In the genomic region with DNA sequence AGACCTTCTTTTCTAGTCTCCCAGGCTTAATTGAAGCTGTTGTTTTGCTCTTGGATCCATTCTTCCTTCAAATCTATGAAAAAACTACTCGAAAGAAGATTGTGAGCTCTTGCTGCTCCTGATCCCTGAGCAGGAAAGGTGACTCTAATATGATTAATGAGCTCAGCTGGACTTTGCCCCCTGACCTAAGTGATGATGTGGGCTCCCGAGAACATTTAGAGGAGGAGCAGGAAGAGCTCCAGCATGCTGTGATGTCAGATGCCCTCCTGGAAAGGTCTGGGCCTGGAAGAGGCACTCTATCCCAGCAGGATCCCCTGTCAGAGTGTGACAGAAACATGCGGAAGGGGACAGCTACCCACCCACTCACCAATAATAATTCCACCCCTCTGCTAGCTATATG, we compare ENCODE assay signal across 13 cellular contexts.
DNase-seq lines count a peak whose midpoint lies in the region; ATAC-seq, FAIRE-seq and TF ChIP-seq lines count a peak whose summit lies in the region.
"Had no signal": no experiment of that assay in that cellular context is flagged by ENCODE, and none has a peak within 500 bp of the region (broad histone marks: within the 10 kb centered on the region; RNA-seq: fewer than 3 reads in every experiment).

No MANE protein-coding gene starts in this region.

- no peaks in the 10 kb centered on the region for H3K9me3 ChIP-seq in GM12878 (replicated peaks; ENCODE audit: control insufficient read depth, insufficient read depth, low read length)
- H3K9me3 ChIP-seq: left lung had no signal

- H2AFZ ChIP-seq in GM12878 (ENCODE audit: control insufficient read depth, low read depth, low read length), result no peak overlapping the region

- no peaks in the 10 kb centered on the region for H3K27me3 ChIP-seq in GM12878 (replicated peaks in 1 of 2; ENCODE audit: control insufficient read depth in 2 of 2, insufficient read depth in 2 of 2, low read length in 1 of 2)
- H3K27me3 ChIP-seq: left lung had no signal

- no peak for TF ChIP-seq CTCF in GM12878 (IDR thresholded peaks at IDR 0.05 in 2 of 3, conservative IDR thresholded peaks at IDR 0.05 in 1 of 3; ENCODE audit: control insufficient read depth in 2 of 3, extremely low read depth in 1 of 3, insufficient read depth in 1 of 3, low read depth in 3 of 3, low read length in 3 of 3)
- TF ChIP-seq CTCF in glutamatergic neuron (IDR thresholded peaks at IDR 0.05; ENCODE audit: partially characterized antibody, unreplicated experiment), result no peak

- no peaks in the 10 kb centered on the region for H3K9me3 Mint-ChIP-seq in stimulated activated effector memory CD8-positive, alpha-beta T cell treated with anti-CD3 and anti-CD28 coated beads, Interleukin-12 subunit alpha, Interleukin-12 subunit beta, amount 100 ng/mL, for 72 hours
- H3K9me3 Mint-ChIP-seq in glutamatergic neuron (ENCODE audit: unreplicated experiment), result no peaks in the 10 kb centered on the region
- H3K9me3 Mint-ChIP-seq: HFFc6 had no signal

- H3K79me2 ChIP-seq in GM12878 (ENCODE audit: control insufficient read depth, insufficient read depth, low read length), result no peaks in the 10 kb centered on the region

- no peak overlapping the region for H3K9ac ChIP-seq in GM12878 (ENCODE audit: control insufficient read depth, insufficient read depth, low read length)

- no peak for TF ChIP-seq EP300 in GM12878 (IDR thresholded peaks at IDR 0.05; ENCODE audit: borderline replicate concordance in 1 of 2, control insufficient read depth in 1 of 2, low read depth in 2 of 2, low read length in 2 of 2)

- no peak overlapping the region for H3K4me3 ChIP-seq in GM12878
- H3K4me3 ChIP-seq: left lung had no signal

- H3K36me3 ChIP-seq in GM12878 (ENCODE audit: control insufficient read depth in 2 of 2, insufficient read depth in 2 of 2, low read length in 1 of 2), result no peaks in the 10 kb centered on the region
- H3K36me3 ChIP-seq: left lung had no signal

- BruUV-seq in GM12878 (replicated peaks; lab: Mats Ljungman, UMichigan), result no TSS peak

- H3K4me1 ChIP-seq in GM12878 (ENCODE audit: control insufficient read depth, insufficient read depth, low read length), result peaks cover 10% of the 10 kb centered on the region

- H3K27ac ChIP-seq in GM12878 (ENCODE audit: control insufficient read depth, insufficient read depth), result no peak overlapping the region

- TF ChIP-seq POLR2A in GM12878 (IDR thresholded peaks at IDR 0.05; ENCODE audit: low read depth, low read length), result no peak

- RAD21 ChIA-PET in GM12878 (lab: Charles Lee; ENCODE audit: unreplicated experiment), result interaction anchor here (0.6 to 1.8 kb wide), 15 partner anchors 15 to 991 kb away, joined by 3 to 10 read pairs (median 4); no protein-coding TSS in a partner anchor

- no peak for FAIRE-seq in GM12878 (lab: Jason Lieb, UNC)
- FAIRE-seq: GM19239 had no signal

- no peaks in the 10 kb centered on the region for H3K36me3 Mint-ChIP-seq in stimulated activated effector memory CD8-positive, alpha-beta T cell treated with anti-CD3 and anti-CD28 coated beads, Interleukin-12 subunit alpha, Interleukin-12 subunit beta, amount 100 ng/mL, for 72 hours
- no peaks in the 10 kb centered on the region for H3K36me3 Mint-ChIP-seq in glutamatergic neuron (ENCODE audit: unreplicated experiment)

- peak; percentile 72 for DNase-seq in HCEC 1CT
- no peak for DNase-seq in GM12878 (ENCODE audit: low read depth, low spot score)
- peak; percentile 28 to 46 for DNase-seq in left colon
- no peak for DNase-seq in stimulated activated effector memory CD8-positive, alpha-beta T cell treated with anti-CD3 and anti-CD28 coated beads, Interleukin-12 subunit alpha, Interleukin-12 subunit beta, amount 100 ng/mL, for 72 hours (ENCODE audit: low spot score in 2 of 2)
- no peak for DNase-seq in glutamatergic neuron
- DNase-seq: anterior cingulate cortex, HFFc6, left lung, right cardiac atrium had no signal

- H3K27me3 Mint-ChIP-seq in glutamatergic neuron (ENCODE audit: unreplicated experiment), result peaks cover 3% of the 10 kb centered on the region

- peak overlapping the region; percentile 29 for H3K27ac Mint-ChIP-seq in stimulated activated effector memory CD8-positive, alpha-beta T cell treated with anti-CD3 and anti-CD28 coated beads, Interleukin-12 subunit alpha, Interleukin-12 subunit beta, amount 100 ng/mL, for 72 hours
- H3K27ac Mint-ChIP-seq in glutamatergic neuron (ENCODE audit: unreplicated experiment), result no peak overlapping the region
- H3K27ac Mint-ChIP-seq: HFFc6 had no signal

- TF ChIP-seq RAD21 in GM12878 (IDR thresholded peaks at IDR 0.05; ENCODE audit: insufficient read depth, low read depth, low read length), result no peak

- POLR2A ChIA-PET in GM12878 (lab: Charles Lee), result interaction anchor here (1.5 to 1.7 kb wide), 2 partner anchors 11 to 33 kb away, joined by 4 to 5 read pairs; no protein-coding TSS in a partner anchor

- CTCF ChIA-PET in GM12878 (lab: Yijun Ruan, JAX), result interaction anchor here (0.7 to 1.7 kb wide), 7 partner anchors 10 to 212 kb away, joined by 3 to 8 read pairs (median 4); no protein-coding TSS in a partner anchor

- no peaks in the 10 kb centered on the region for H4K20me1 ChIP-seq in GM12878 (ENCODE audit: control insufficient read depth, insufficient read depth)

- SMC1A ChIA-PET in GM12878 (lab: Charles Lee; ENCODE audit: uncharacterized antibody, unreplicated experiment), result interaction anchor here (0.6 to 3.0 kb wide), 25 partner anchors 10 to 771 kb away, joined by 3 to 13 read pairs (median 5); no protein-coding TSS in a partner anchor

- no peak overlapping the region for H3K4me2 ChIP-seq in GM12878 (ENCODE audit: control insufficient read depth, insufficient read depth)

- 64% methylated on average over 3 of the region's 3 CpGs for WGBS in GM12878 (ENCODE audit: insufficient coverage, insufficient replicate concordance, low lambda C conversion rate, missing lambda C conversion rate)

- intact Hi-C loops in GM12878 (cut with micrococcal nuclease; ENCODE audit: unreplicated experiment), result loop anchor here (5.0 kb wide), 1 partner anchor 65 kb away; no protein-coding TSS in a partner anchor
- intact Hi-C loops in left colon (cut with DNase I, micrococcal nuclease), result no loop called here

- ATAC-seq in GM12878 (no peak), left colon (peak; percentile 88), GM18909 (IDR thresholded peaks at IDR 0.05; ENCODE audit: poor library complexity, unreplicated experiment) (no peak), HG02885 (IDR thresholded peaks at IDR 0.05; ENCODE audit: poor library complexity, unreplicated experiment) (no peak), HG03045 (IDR thresholded peaks at IDR 0.05; ENCODE audit: unreplicated experiment) (no peak)
- no peak for ATAC-seq in stimulated activated effector memory CD8-positive, alpha-beta T cell treated with anti-CD3 and anti-CD28 coated beads, Interleukin-12 subunit alpha, Interleukin-12 subunit beta, amount 100 ng/mL, for 72 hours
- ATAC-seq: left lung had no signal

- H3K4me1 Mint-ChIP-seq in stimulated activated effector memory CD8-positive, alpha-beta T cell treated with anti-CD3 and anti-CD28 coated beads, Interleukin-12 subunit alpha, Interleukin-12 subunit beta, amount 100 ng/mL, for 72 hours, result peaks cover 6% of the 10 kb centered on the region
- peaks cover 9% of the 10 kb centered on the region for H3K4me1 Mint-ChIP-seq in glutamatergic neuron (ENCODE audit: low read depth, unreplicated experiment)

- no peak overlapping the region for H3K4me3 Mint-ChIP-seq in stimulated activated effector memory CD8-positive, alpha-beta T cell treated with anti-CD3 and anti-CD28 coated beads, Interleukin-12 subunit alpha, Interleukin-12 subunit beta, amount 100 ng/mL, for 72 hours
- no peak overlapping the region for H3K4me3 Mint-ChIP-seq in glutamatergic neuron (ENCODE audit: unreplicated experiment)
- H3K4me3 Mint-ChIP-seq: HFFc6 had no signal

- in situ Hi-C loops in GM12878 (cut with MboI), result no loop called here

TF ChIP-seq in GM12878, 131 proteins besides CTCF, POLR2A, EP300 and RAD21:
- TF ChIP-seq IKZF1 (conservative IDR thresholded peaks at IDR 0.05) (0 out of 2 replicates have a peak, but pooled peaks have one; percentile 11), JUNB (IDR thresholded peaks at IDR 0.05) (no peak)

Comparison
In these comparisons a context has a peak if more than half of its experiments do, and no peak if none do; other contexts are left out.
1. DNase-seq: peak in HCEC 1CT (single experiment) and left colon (2 of 2); none in GM12878 (single experiment), stimulated activated effector memory CD8-positive, alpha-beta T cell treated with anti-CD3 and anti-CD28 coated beads, Interleukin-12 subunit alpha, Interleukin-12 subunit beta, amount 100 ng/mL, for 72 hours (0 of 2) and glutamatergic neuron (single experiment).